8 cellular contexts compared by ENCODE assay signal in the genomic region with DNA sequence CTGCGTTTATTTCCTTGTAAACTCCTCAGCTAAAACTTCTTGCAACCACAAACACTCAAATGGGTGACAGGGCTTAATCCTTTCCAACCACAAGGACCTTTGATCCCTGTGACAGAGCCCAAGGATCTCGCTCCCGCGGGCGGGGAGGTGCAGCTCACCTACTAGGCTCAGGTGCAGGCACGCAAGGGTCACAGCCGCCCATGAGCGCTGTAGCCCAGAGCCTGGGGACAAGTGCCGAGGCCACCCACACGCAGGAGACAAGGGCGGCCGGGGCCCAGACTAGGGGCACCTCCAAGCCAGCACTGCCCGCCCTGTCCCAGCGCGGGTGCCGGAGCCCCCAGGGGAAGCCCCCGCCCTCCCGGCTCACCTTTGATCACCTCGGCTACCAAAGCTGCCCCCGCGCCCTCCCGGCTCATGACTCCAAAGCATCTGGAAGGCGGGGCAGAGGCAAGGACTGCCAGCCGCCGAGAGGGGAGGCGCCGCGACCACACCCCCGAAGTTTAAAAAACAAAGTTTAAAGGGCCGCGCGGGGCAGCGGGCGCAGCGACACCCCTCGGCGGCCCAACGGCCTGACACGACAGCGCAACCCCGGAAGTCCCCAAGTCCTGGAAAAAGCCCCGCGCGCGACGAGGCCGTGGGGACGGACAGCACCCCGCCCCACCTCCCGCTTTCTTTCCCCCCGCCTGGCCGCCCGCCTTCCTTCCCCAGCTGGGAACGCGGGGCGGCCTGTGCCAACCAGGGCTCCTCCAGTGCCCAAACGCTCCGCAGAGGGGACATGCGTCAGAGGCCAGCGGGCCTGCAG. TPM values are rescaled to one million over a fixed set of nuclear protein-coding genes. Genes with fewer than 3 reads are reported as not detected.
A peak's percentile ranks its signal among the peaks of the same experiment; 100 is the strongest.
DNase-seq lines count a peak whose midpoint lies in the region; ATAC-seq and TF ChIP-seq lines count a peak whose summit lies in the region.

No MANE protein-coding gene starts in this region.

- no peaks in the 10 kb centered on the region for H3K9me3 Mint-ChIP-seq in activated naive CD4-positive, alpha-beta T cell treated with anti-CD3 and anti-CD28 coated beads, Interleukin-2, amount 50 U/mL, for 72 hours
- H3K9me3 Mint-ChIP-seq in osteocyte (ENCODE audit: unreplicated experiment): no peaks in the 10 kb centered on the region

- H3K4me2 ChIP-seq in BLaER1: peak overlapping the region; percentile 96

- H3K27ac ChIP-seq in BLaER1 (peak overlapping the region; percentile 80), SK-N-MC (peak overlapping the region; percentile 22; the same call in 1 of the 2 replicates), thoracic aorta (peak overlapping the region; percentile 96 to 99)

- no peaks in the 10 kb centered on the region for H3K27me3 ChIP-seq in BLaER1
- no peaks in the 10 kb centered on the region for H3K27me3 ChIP-seq in thoracic aorta (replicated peaks; ENCODE audit: insufficient read depth)

- no peaks in the 10 kb centered on the region for H3K27me3 Mint-ChIP-seq in osteocyte (ENCODE audit: unreplicated experiment)

- H3K4me1 Mint-ChIP-seq in osteocyte (ENCODE audit: unreplicated experiment): peaks cover 19% of the 10 kb centered on the region

- H3K36me3 ChIP-seq in BLaER1 (no peaks in the 10 kb centered on the region), SK-N-MC (ENCODE audit: insufficient read depth, low read length) (no peaks in the 10 kb centered on the region; the same call in 1 of the 2 replicates), thoracic aorta (no peaks in the 10 kb centered on the region)

- peak overlapping the region; percentile 77 for H3K4me3 Mint-ChIP-seq in osteocyte (ENCODE audit: unreplicated experiment)

- H3K4me3 ChIP-seq in BLaER1: peak overlapping the region; percentile 78
- H3K4me3 ChIP-seq in SK-N-MC: peak overlapping the region; percentile 87
- peak overlapping the region; percentile 92 for H3K4me3 ChIP-seq in thoracic aorta

- ATAC-seq in GM19035 (IDR thresholded peaks at IDR 0.05; ENCODE audit: unreplicated experiment): peak; percentile 86
- ATAC-seq in HG03342 (IDR thresholded peaks at IDR 0.05; ENCODE audit: unreplicated experiment): peak; percentile 88
- ATAC-seq in activated naive CD4-positive, alpha-beta T cell treated with anti-CD3 and anti-CD28 coated beads, Interleukin-2, amount 50 U/mL, for 72 hours: peak; percentile 86 to 90
- ATAC-seq in thoracic aorta (ENCODE audit: insufficient number of reproducible peaks, low FRiP score, low read depth): peak; percentile 75

- H3K36me3 Mint-ChIP-seq in activated naive CD4-positive, alpha-beta T cell treated with anti-CD3 and anti-CD28 coated beads, Interleukin-2, amount 50 U/mL, for 72 hours: no peaks in the 10 kb centered on the region
- no peaks in the 10 kb centered on the region for H3K36me3 Mint-ChIP-seq in osteocyte (ENCODE audit: unreplicated experiment)

- peaks cover 26% of the 10 kb centered on the region for H3K4me1 ChIP-seq in BLaER1
- peaks cover 12 to 33% of the 10 kb centered on the region in 2 donors for H3K4me1 ChIP-seq in thoracic aorta (ENCODE audit: control insufficient read depth in 1 of 2, low read depth in 2 of 2)

- peak overlapping the region; percentile 84 for H3K9ac ChIP-seq in BLaER1
- H3K9ac ChIP-seq in SK-N-MC (ENCODE audit: insufficient read length): peak overlapping the region; percentile 71

- TF ChIP-seq CTCF in osteocyte (IDR thresholded peaks at IDR 0.05) (peak; percentile 69), thoracic aorta (IDR thresholded peaks at IDR 0.05) (peak; percentile 68)

- H3K9me3 ChIP-seq in BLaER1 (no peaks in the 10 kb centered on the region), SK-N-MC (ENCODE audit: low read depth, low read length) (no peaks in the 10 kb centered on the region), thoracic aorta (no peaks in the 10 kb centered on the region)

- intact Hi-C loops in head of caudate nucleus (cut with DNase I): loop anchor here (5.0 kb wide), 3 partner anchors 51 to 114 kb away; partner anchors contain the start of genes CDC14B and HABP4

- DNase-seq in SK-N-MC (ENCODE audit: low read depth, low spot score): no peak
- peak; percentile 74 to 86 for DNase-seq in activated naive CD4-positive, alpha-beta T cell treated with anti-CD3 and anti-CD28 coated beads, Interleukin-2, amount 50 U/mL, for 72 hours (ENCODE audit: low spot score in 2 of 2)
- peak; percentile 62 to 94 (median 87) for DNase-seq in head of caudate nucleus
- DNase-seq in osteocyte (ENCODE audit: extremely low spot score, unreplicated experiment): peak; percentile 87
- peak; percentile 22 for DNase-seq in thoracic aorta (ENCODE audit: low spot score)

- H3K27ac Mint-ChIP-seq in activated naive CD4-positive, alpha-beta T cell treated with anti-CD3 and anti-CD28 coated beads, Interleukin-2, amount 50 U/mL, for 72 hours: peak overlapping the region; percentile 78 to 85
- peak overlapping the region; percentile 83 for H3K27ac Mint-ChIP-seq in osteocyte (ENCODE audit: unreplicated experiment)

- H4K20me1 ChIP-seq in BLaER1: no peaks in the 10 kb centered on the region

RNA-seq across cellular contexts. Expression of gene CDC14B, which starts 53.0 kb away (rescaled TPM):
- total RNA-seq in activated naive CD4-positive, alpha-beta T cell treated with anti-CD3 and anti-CD28 coated beads, Interleukin-2, amount 50 U/mL, for 72 hours: 1 to 10 TPM; 1.5 to 2.6 TPM
- total RNA-seq in osteocyte: 16.6 and 18.6 TPM in 2 replicates
- total RNA-seq in thoracic aorta: 10 to 100 TPM; 25.7 to 39.5 TPM

Comparison
In these comparisons a context has a peak if more than half of its experiments do, and no peak if none do; other contexts are left out.
1. H3K27ac ChIP-seq: peak in every context shown above with its lines; median percentile 98 in thoracic aorta; 80 in BLaER1; 22 in SK-N-MC.